ENCODE assay signal across 9 cellular contexts in genomic region chr6:37695857-37696219, GRCh38. TPM values are rescaled to one million over a fixed set of nuclear protein-coding genes. Genes with fewer than 3 reads are reported as not detected.
DNase-seq lines count a peak whose midpoint lies in the region; ATAC-seq and TF ChIP-seq lines count a peak whose summit lies in the region.
"Had no signal": no experiment of that assay in that cellular context is flagged by ENCODE, and none has a peak within 500 bp of the region (broad histone marks: within the 10 kb centered on the region; RNA-seq: fewer than 3 reads in every experiment).

No MANE protein-coding gene starts in this region.

- H3K4me3 ChIP-seq in BJ (ENCODE audit: low read depth, low read length) (peak overlapping the region; percentile 66), MG63 (peak overlapping the region; percentile 59), dorsolateral prefrontal cortex (peak overlapping the region; percentile 58 to 88 (median 75)), neural progenitor cell (peak overlapping the region; percentile 72)

- H3K36me3 ChIP-seq in BJ (ENCODE audit: control insufficient read depth, insufficient read depth, low read length), result no peaks in the 10 kb centered on the region
- H3K36me3 ChIP-seq in MG63, result no peaks in the 10 kb centered on the region
- no peaks in the 10 kb centered on the region for H3K36me3 ChIP-seq in neural progenitor cell

- H3K36me3 Mint-ChIP-seq in neural progenitor cell, result peaks cover 4% of the 10 kb centered on the region

- peaks cover 31% of the 10 kb centered on the region for H3F3A ChIP-seq in neural progenitor cell (ENCODE audit: low read depth)

- peaks cover 8% of the 10 kb centered on the region for H3K27me3 ChIP-seq in BJ (ENCODE audit: control insufficient read depth, insufficient read depth, low read length)
- H3K27me3 ChIP-seq in MG63, result no peaks in the 10 kb centered on the region
- H3K27me3 ChIP-seq in dorsolateral prefrontal cortex, result no peaks in the 10 kb centered on the region
- peaks cover 87% of the 10 kb centered on the region for H3K27me3 ChIP-seq in neural progenitor cell

- peak overlapping the region; percentile 97 for H3K4me2 ChIP-seq in neural progenitor cell

- peaks cover 40% of the 10 kb centered on the region for H3K4me1 ChIP-seq in neural progenitor cell

- no peak overlapping the region for H3K27ac Mint-ChIP-seq in neural progenitor cell

- peaks cover 47% of the 10 kb centered on the region for H3K4me1 Mint-ChIP-seq in neural progenitor cell

- no peaks in the 10 kb centered on the region for H3K9me3 ChIP-seq in MG63
- H3K9me3 ChIP-seq in neural progenitor cell (ENCODE audit: low read depth), result no peaks in the 10 kb centered on the region

- no peak overlapping the region for H3K9ac ChIP-seq in neural progenitor cell

- peaks cover 44% of the 10 kb centered on the region for H3K27me3 Mint-ChIP-seq in neural progenitor cell (ENCODE audit: insufficient read depth, low read depth)

- H3K79me2 ChIP-seq in neural progenitor cell (ENCODE audit: low read depth), result no peaks in the 10 kb centered on the region

- intact Hi-C loops in dorsolateral prefrontal cortex (cut with DNase I), result loop anchor here (5.0 to 10.0 kb wide), 2 partner anchors 341 to 801 kb away; partner anchors contain the start of gene RNF8 (in 1 of the 2)

- no peak for ATAC-seq in HG03095 (IDR thresholded peaks at IDR 0.05; ENCODE audit: unreplicated experiment)

- peak overlapping the region; percentile 92 for H3K4me3 Mint-ChIP-seq in neural progenitor cell

- H3K27ac ChIP-seq in dorsolateral prefrontal cortex (peak overlapping the region in 4 of 59 donors; percentile 4 to 88 (median 50)), neural progenitor cell (no peak overlapping the region)

- H4K20me1 ChIP-seq in neural progenitor cell (ENCODE audit: low read depth), result peaks cover 26% of the 10 kb centered on the region

- POLR2A ChIA-PET in BJ (lab: Charles Lee), result no interaction called here

- CTCF ChIA-PET in BJ (lab: Yijun Ruan, JAX), result no interaction called here

- no peak for DNase-seq in BJ (ENCODE audit: low read depth)
- DNase-seq in MG63, result no peak
- peak in 2 of 10 donors; percentile 25 to 45 for DNase-seq in dorsolateral prefrontal cortex
- DNase-seq in neural progenitor cell (ENCODE audit: low spot score), result no peak
- no peak for DNase-seq in NCI-H1930 (lab: John Stamatoyannopoulos, UW)
- no peak for DNase-seq in SHP77 treated with DMSO at 0.1 percent for 48 hours (lab: John Stamatoyannopoulos, UW)
- DNase-seq in midbrain (lab: John Stamatoyannopoulos, UW), result no peak
- DNase-seq: MV-4-11 had no signal

- TF ChIP-seq CTCF in BJ (IDR thresholded peaks at IDR 0.05; ENCODE audit: insufficient read depth, low read depth, low read length) (no peak), dorsolateral prefrontal cortex (IDR thresholded peaks at IDR 0.05 in 54 of 56, conservative IDR thresholded peaks at IDR 0.05 in 2 of 56; ENCODE audit: low read depth in 1 of 56, partially characterized antibody in 56 of 56) (no peak), neural progenitor cell (IDR thresholded peaks at IDR 0.05) (no peak)

- H3K9me3 Mint-ChIP-seq in neural progenitor cell, result no peaks in the 10 kb centered on the region

- no peak overlapping the region for H2AFZ ChIP-seq in neural progenitor cell (replicated peaks)

RNA-seq across cellular contexts. Expression of gene MDGA1, which starts 1.8 kb away (rescaled TPM):
- polyA plus RNA-seq in BJ (2011; rRNA removed), result 1.5 and 2.9 TPM in 2 replicates
- 3.1 and 4.5 TPM in 2 replicates for polyA minus RNA-seq in BJ (2011; rRNA and poly(A)+ RNA removed)
- total RNA-seq in MG63 (2014; rRNA removed; shearing (Covaris generic); ENCODE audit: low replicate concordance), result 10.0 and 15.3 TPM in 2 replicates
- 10 to 100 TPM in 112 of 120 experiments, 1 to 10 TPM in 8; 5.7 to 40.6 (median 16.1) TPM for total RNA-seq in dorsolateral prefrontal cortex
- 1.3 and 3.8 TPM in 2 replicates for total RNA-seq in neural progenitor cell (ENCODE audit: low replicate concordance)
